Comparison of ENCODE assay signal across 26 cellular contexts in the genomic region with DNA sequence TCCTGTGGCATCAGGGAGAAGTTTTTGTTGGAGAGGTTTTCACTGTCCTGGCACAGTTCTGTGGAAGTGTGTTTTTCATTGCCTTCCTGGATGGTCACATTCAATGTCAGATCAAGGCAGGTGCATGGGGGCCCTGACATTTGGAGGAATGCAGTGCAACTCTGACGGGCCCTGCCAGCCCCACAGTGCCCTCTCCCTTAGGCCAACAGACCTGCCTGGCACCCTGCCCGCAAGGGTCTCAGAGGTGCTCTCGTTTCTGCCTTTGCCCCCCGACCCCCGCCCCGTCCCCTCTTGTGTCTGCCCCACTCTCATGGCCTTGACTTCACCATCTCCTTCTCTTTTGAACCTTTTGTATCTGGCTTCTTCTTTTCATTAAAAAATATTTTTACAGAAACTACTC.
"Had no signal": no experiment of that assay in that cellular context is flagged by ENCODE, and none has a peak within 500 bp of the region (broad histone marks: within the 10 kb centered on the region; RNA-seq: fewer than 3 reads in every experiment).

No MANE protein-coding gene starts in this region.

- H3K9me3 Mint-ChIP-seq: activated naive CD8-positive, alpha-beta T cell treated with anti-CD3 and anti-CD28 coated beads, Interleukin-2, amount 10 ng/mL, durations not matched to agents 7 days and 5 days; activated T-cell treated with anti-CD3 and anti-CD28 coated beads, Interleukin-2, amount 50 U/mL, for 72 hours; activated T-helper 2 cell treated with anti-CD3 and anti-CD28 coated beads, Interferon-gamma antibody, Interleukin-2, Interleukin-4, amounts not matched to agents 10 μg/mL and 5 μg/mL and 100 μg/mL, durations not matched to agents 14 hours and 24 hours and 36 hours had no signal

- H3K9me3 ChIP-seq: adrenal gland, breast epithelium, SJSA1 had no signal

- H3K27ac Mint-ChIP-seq: activated naive CD8-positive, alpha-beta T cell treated with anti-CD3 and anti-CD28 coated beads, Interleukin-2, amount 10 ng/mL, durations not matched to agents 7 days and 5 days; activated T-helper 2 cell treated with anti-CD3 and anti-CD28 coated beads, Interferon-gamma antibody, Interleukin-2, Interleukin-4, amounts not matched to agents 10 μg/mL and 5 μg/mL and 100 μg/mL, durations not matched to agents 14 hours and 24 hours and 36 hours had no signal

- H3K4me3 Mint-ChIP-seq: activated naive CD8-positive, alpha-beta T cell treated with anti-CD3 and anti-CD28 coated beads, Interleukin-2, amount 10 ng/mL, durations not matched to agents 7 days and 5 days; activated T-cell treated with anti-CD3 and anti-CD28 coated beads, Interleukin-2, amount 50 U/mL, for 72 hours had no signal

- H3K4me1 ChIP-seq: adrenal gland, breast epithelium, SJSA1 had no signal

- H3K27ac ChIP-seq: adrenal gland, breast epithelium, KMS-11, SJSA1 had no signal

- H3K36me3 Mint-ChIP-seq: activated naive CD8-positive, alpha-beta T cell treated with anti-CD3 and anti-CD28 coated beads, Interleukin-2, amount 10 ng/mL, durations not matched to agents 7 days and 5 days had no signal

- DNase-seq: activated CD4-positive, alpha-beta T cell treated with anti-CD3 and anti-CD28 coated beads for 4 hours; activated CD4-positive, alpha-beta T cell treated with anti-CD3 and anti-CD28 coated beads, Interleukin-2, amount 50 U/mL, for 4 hours; activated CD8-positive, alpha-beta memory T cell treated with anti-CD3 and anti-CD28 coated beads, Interleukin-2, amount 50 U/mL, for 4 hours; activated gamma-delta T cell treated with Interleukin-2 at 50 U/mL for 16 hours; activated naive CD4-positive, alpha-beta T cell treated with anti-CD3 and anti-CD28 coated beads, Interleukin-2, amount 50 U/mL, for 16 hours; activated naive CD8-positive, alpha-beta T cell treated with anti-CD3 and anti-CD28 coated beads, Interleukin-2, amount 10 ng/mL, durations not matched to agents 7 days and 5 days; activated T-cell treated with anti-CD3 and anti-CD28 coated beads, Interleukin-2, amount 50 U/mL, for 72 hours; anterior cingulate cortex; central memory CD4-positive, alpha-beta T cell; NCI-H1092 treated with DMSO at 0.1 percent for 48 hours; NCI-H1417 treated with DMSO at 0.1 percent for 48 hours; NCI-H1694; NCI-H2029; NCI-H2107; NCI-H345; NCI-H510A treated with DMSO at 0.1 percent for 48 hours; NCI-H69; SHP77; SW 1271 had no signal

- ATAC-seq: activated CD4-positive, CD25-positive, alpha-beta regulatory T cell treated with anti-CD3 and anti-CD28 coated beads, Interleukin-2, amount 50 U/mL, for 24 hours; activated T-cell treated with anti-CD3 and anti-CD28 coated beads, Interleukin-2, amount 50 U/mL, for 72 hours; SK-N-SH treated with all-trans-retinoic acid at 6 μM for 48 hours had no signal

- H3K4me3 ChIP-seq: adrenal gland, breast epithelium, SJSA1 had no signal

- H3K36me3 ChIP-seq: adrenal gland, breast epithelium, SJSA1 had no signal
